Comparison of ENCODE assay signal across 16 cellular contexts in genomic region chr7:31633454-31633853, GRCh38. TPM values are rescaled to one million over a fixed set of nuclear protein-coding genes. Genes with fewer than 3 reads are reported as not detected.
DNase-seq lines count a peak whose midpoint lies in the region; ATAC-seq, FAIRE-seq and TF ChIP-seq lines count a peak whose summit lies in the region.
"Had no signal": no experiment of that assay in that cellular context is flagged by ENCODE, and none has a peak within 500 bp of the region (broad histone marks: within the 10 kb centered on the region; RNA-seq: fewer than 3 reads in every experiment).

No MANE protein-coding gene starts in this region.

- no peaks in the 10 kb centered on the region for H3K79me2 ChIP-seq in HepG2 (ENCODE audit: insufficient read depth, low read length)

- H3K9ac ChIP-seq in HepG2 (ENCODE audit: insufficient read depth, low read depth, low read length) (no peak overlapping the region), SK-N-MC (ENCODE audit: insufficient read length) (peak overlapping the region; percentile 20)
- H3K9ac ChIP-seq: BLaER1 treated with 17β-estradiol and CSF1 and Interleukin-3, amounts not matched to agents 10 nM and 100 nM had no signal

- H3K27me3 ChIP-seq in right lobe of liver (no peaks in the 10 kb centered on the region), HepG2 (ENCODE audit: control insufficient read depth in 1 of 2, insufficient read depth in 2 of 2, low read length in 2 of 2) (no peaks in the 10 kb centered on the region), left lung (no peaks in the 10 kb centered on the region)
- H3K27me3 ChIP-seq: BLaER1 treated with 17β-estradiol and CSF1 and Interleukin-3, amounts not matched to agents 10 nM and 100 nM had no signal

- no peak for FAIRE-seq in HepG2 (lab: Jason Lieb, UNC)
- FAIRE-seq: A549, RCC 7860 had no signal

- H3K9me3 ChIP-seq in right lobe of liver = no peaks in the 10 kb centered on the region
- no peaks in the 10 kb centered on the region for H3K9me3 ChIP-seq in HepG2 (ENCODE audit: low read length)
- H3K9me3 ChIP-seq in SK-N-MC (ENCODE audit: low read depth, low read length) = no peaks in the 10 kb centered on the region
- no peaks in the 10 kb centered on the region for H3K9me3 ChIP-seq in left lung
- H3K9me3 ChIP-seq: BLaER1 treated with 17β-estradiol and CSF1 and Interleukin-3, amounts not matched to agents 10 nM and 100 nM had no signal

- no peak overlapping the region for H3K4me3 ChIP-seq in right lobe of liver
- no peak overlapping the region for H3K4me3 ChIP-seq in HepG2 (replicated peaks in 1 of 3; ENCODE audit: insufficient read depth in 1 of 3, low read depth in 2 of 3, low read length in 3 of 3)
- no peak overlapping the region for H3K4me3 ChIP-seq in SK-N-MC
- H3K4me3 ChIP-seq in left lung = no peak overlapping the region
- H3K4me3 ChIP-seq: A549; BLaER1 treated with 17β-estradiol and CSF1 and Interleukin-3, amounts not matched to agents 10 nM and 100 nM had no signal

- no peak for TF ChIP-seq CTCF in right lobe of liver (IDR thresholded peaks at IDR 0.05)
- no peak for TF ChIP-seq CTCF in HepG2 (CRISPR knock-in tag; IDR thresholded peaks at IDR 0.05)
- no peak for TF ChIP-seq CTCF in left lung (IDR thresholded peaks at IDR 0.05)

- CTCF ChIA-PET in HepG2 (lab: Yijun Ruan, JAX; ENCODE audit: low intra/inter-chr PET ratio, low total read pairs) = interaction anchor here (1.1 to 2.2 kb wide), 3 partner anchors 190 to 441 kb away, joined by 3 to 16 read pairs (median 4); no protein-coding TSS in a partner anchor

- TF ChIP-seq RAD21 in HepG2 (CRISPR knock-in tag; IDR thresholded peaks at IDR 0.05) = no peak

- H3K36me3 ChIP-seq in right lobe of liver (no peaks in the 10 kb centered on the region), HepG2 (replicated peaks in 1 of 2; ENCODE audit: control insufficient read depth in 1 of 2, insufficient read depth in 2 of 2, low read length in 2 of 2) (no peaks in the 10 kb centered on the region), SK-N-MC (ENCODE audit: insufficient read depth, low read length) (no peaks in the 10 kb centered on the region), left lung (no peaks in the 10 kb centered on the region)
- H3K36me3 ChIP-seq: BLaER1 treated with 17β-estradiol and CSF1 and Interleukin-3, amounts not matched to agents 10 nM and 100 nM had no signal

- no peak overlapping the region for H2AFZ ChIP-seq in HepG2 (ENCODE audit: low read length)

- in situ Hi-C loops in HepG2 (cut with HindIII; ENCODE audit: extremely low pct_ligation_motif_present, low pct_unique_long_range_greater_than_20kb) = loop anchor here (10.0 to 25.0 kb wide), 2 partner anchors 259 to 446 kb away; no protein-coding TSS in a partner anchor

- no TSS peak for BruUV-seq in HepG2 (replicated peaks; lab: Mats Ljungman, UMichigan)

- POLR2A ChIA-PET in HepG2 (lab: Yijun Ruan, JAX) = no interaction called here

- H4K20me1 ChIP-seq in HepG2 (ENCODE audit: insufficient read depth, low read length) = no peaks in the 10 kb centered on the region
- H4K20me1 ChIP-seq: BLaER1 treated with 17β-estradiol and CSF1 and Interleukin-3, amounts not matched to agents 10 nM and 100 nM had no signal

- H3K27ac ChIP-seq in right lobe of liver (no peak overlapping the region), HepG2 (ENCODE audit: extremely low read length, insufficient read depth, low read length) (no peak overlapping the region), SK-N-MC (peak overlapping the region; percentile 93), left lung (no peak overlapping the region)
- H3K27ac ChIP-seq: A549; BLaER1 treated with 17β-estradiol and CSF1 and Interleukin-3, amounts not matched to agents 10 nM and 100 nM had no signal

- TF ChIP-seq EP300 in HepG2 (IDR thresholded peaks at IDR 0.05; ENCODE audit: low read depth in 2 of 2, low read length in 2 of 2) (no peak), HepG2 (CRISPR knock-in tag; IDR thresholded peaks at IDR 0.05; ENCODE audit: borderline replicate concordance) (no peak)

- peaks cover 0 to 5% (median 0%) of the 10 kb centered on the region in 4 donors for H3K4me1 ChIP-seq in right lobe of liver
- H3K4me1 ChIP-seq in HepG2 (ENCODE audit: insufficient read depth, low read length) = no peaks in the 10 kb centered on the region
- H3K4me1 ChIP-seq in left lung = no peaks in the 10 kb centered on the region
- H3K4me1 ChIP-seq: A549; BLaER1 treated with 17β-estradiol and CSF1 and Interleukin-3, amounts not matched to agents 10 nM and 100 nM had no signal

- ATAC-seq in right lobe of liver (peak in 3 of 4 donors; percentile 8 to 34 (median 19)), HepG2 (no peak), left lung (peak; percentile 42), HG03432 (IDR thresholded peaks at IDR 0.05; ENCODE audit: unreplicated experiment) (no peak), GM21723 (IDR thresholded peaks at IDR 0.05; ENCODE audit: unreplicated experiment) (no peak)
- ATAC-seq: CD8-positive, alpha-beta T cell had no signal

- intact Hi-C loops in right lobe of liver (cut with DNase I) (no loop called here), HepG2 (cut with micrococcal nuclease; ENCODE audit: unreplicated experiment) (no loop called here), left lung (cut with DNase I) (loop anchor here in 1 of 2 donors (10.0 kb wide), 2 partner anchors 189 to 499 kb away; no protein-coding TSS in a partner anchor)

- 82% methylated on average over 1 of the region's 1 CpG for WGBS in right lobe of liver (ENCODE audit: insufficient coverage, low coverage, low lambda C conversion rate, missing lambda C conversion rate)
- WGBS in HepG2 (ENCODE audit: low lambda C conversion rate) = 5% methylated on average over 1 of the region's 1 CpG

- DNase-seq in right lobe of liver (no peak), HepG2 (ENCODE audit: low spot score) (no peak), SK-N-MC (ENCODE audit: low read depth, low spot score) (no peak), left lung (no peak), DMS 273 (lab: John Stamatoyannopoulos, UW; ENCODE audit: unreplicated experiment) (no peak)
- DNase-seq: CD8-positive, alpha-beta T cell; NCI-H187 treated with DMSO at 0.1 percent for 48 hours; NK-92 treated with Interleukin-12 subunit alpha and Interleukin-12 subunit beta, amount 100 ng/mL, for 24 hours had no signal

- no peak overlapping the region for H3K4me2 ChIP-seq in HepG2 (ENCODE audit: low read depth, low read length)
- H3K4me2 ChIP-seq: A549; BLaER1 treated with 17β-estradiol and CSF1 and Interleukin-3, amounts not matched to agents 10 nM and 100 nM had no signal

- TF ChIP-seq POLR2A in right lobe of liver (IDR thresholded peaks at IDR 0.05) (no peak), HepG2 (IDR thresholded peaks at IDR 0.05; ENCODE audit: insufficient read depth in 1 of 2, low read depth in 2 of 2, low read length in 2 of 2) (no peak)

TF ChIP-seq in HepG2, 621 proteins besides CTCF, POLR2A, EP300 and RAD21:
- TF ChIP-seq, protein P1, sequence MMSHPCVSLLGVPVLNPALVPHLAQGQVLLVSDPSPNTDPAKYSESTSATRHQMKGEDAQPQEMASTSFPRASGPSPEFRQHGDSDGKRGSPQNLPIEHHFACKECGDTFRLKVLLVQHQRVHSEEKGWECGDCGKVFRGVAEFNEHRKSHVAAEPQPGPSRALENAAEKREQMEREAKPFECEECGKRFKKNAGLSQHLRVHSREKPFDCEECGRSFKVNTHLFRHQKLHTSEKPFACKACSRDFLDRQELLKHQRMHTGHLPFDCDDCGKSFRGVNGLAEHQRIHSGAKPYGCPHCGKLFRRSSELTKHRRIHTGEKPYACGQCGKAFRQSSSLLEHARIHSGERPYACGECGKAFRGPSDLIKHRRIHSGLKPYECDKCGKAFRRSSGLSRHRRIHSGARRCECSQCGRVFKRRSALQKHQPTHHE (CRISPR knock-in tag; IDR thresholded peaks at IDR 0.05; ENCODE audit: borderline replicate concordance) = no peak

RNA-seq across cellular contexts. Expression of gene PPP1R17, which starts 53.6 kb away (rescaled TPM):
- total RNA-seq in right lobe of liver (not detected), HepG2 (2016; rRNA removed; fragmentation: Illumina TruSeq; extraction: Trizol) (not detected in 2 replicates), left lung (not detected)
- not detected in 2 replicates for total RNA-seq in HepG2 (2016; cell fraction: cytosol; rRNA removed; fragmentation: Illumina TruSeq; extraction: Trizol; ENCODE audit: low read depth)
- not detected in 2 replicates for total RNA-seq in HepG2 (2016; cell fraction: insoluble cytoplasmic fraction; rRNA removed; fragmentation: Illumina TruSeq; extraction: Trizol)
- not detected in 2 replicates for total RNA-seq in HepG2 (2016; cell fraction: membrane; rRNA removed; fragmentation: Illumina TruSeq; extraction: Trizol)
- not detected in 2 replicates for total RNA-seq in HepG2 (2016; cell fraction: nucleus; rRNA removed; fragmentation: Illumina TruSeq; extraction: Trizol)
- polyA plus RNA-seq in HepG2 (2011; rRNA removed) = not detected in 2 replicates
- not detected in 2 replicates for polyA plus RNA-seq in HepG2 (2011; cell fraction: cytosol; rRNA removed)
- polyA plus RNA-seq in HepG2 (2011; cell fraction: nucleus; rRNA removed) = not detected in 2 replicates
- polyA plus RNA-seq in HepG2 (2012) = not detected in 2 replicates
- polyA plus RNA-seq in HepG2 (2016; cell fraction: cytosol; fragmentation: Illumina TruSeq; extraction: Trizol; ENCODE audit: low read depth) = not detected in 2 replicates
- not detected in 2 replicates for polyA plus RNA-seq in HepG2 (2016; cell fraction: insoluble cytoplasmic fraction; fragmentation: Illumina TruSeq; extraction: Trizol; ENCODE audit: low read depth)
- polyA plus RNA-seq in HepG2 (2016; cell fraction: membrane; fragmentation: Illumina TruSeq; extraction: Trizol; ENCODE audit: low read depth) = not detected in 2 replicates
- polyA plus RNA-seq in HepG2 (2016; cell fraction: nucleus; fragmentation: Illumina TruSeq; extraction: Trizol; ENCODE audit: insufficient read depth, low read depth) = not detected in 2 replicates
- polyA minus RNA-seq in HepG2 (2011; rRNA and poly(A)+ RNA removed; ENCODE audit: low replicate concordance) = not detected in 2 replicates
- not detected in 2 replicates for polyA minus RNA-seq in HepG2 (2011; cell fraction: cytosol; rRNA and poly(A)+ RNA removed)
- not detected in 2 replicates for polyA minus RNA-seq in HepG2 (2011; cell fraction: nucleus; rRNA and poly(A)+ RNA removed)
- total RNA-seq: CD8-positive, alpha-beta T cell; HFFc6; IMR-90; MCF 10A had no signal
- polyA plus RNA-seq: A549, IMR-90 had no signal

Comparison
In these comparisons a context has a peak if more than half of its experiments do, and no peak if none do; other contexts are left out.
1. ATAC-seq: peak in right lobe of liver (3 of 4) and left lung (single experiment); none in HepG2 (single experiment), HG03432 (single experiment) and GM21723 (single experiment).